In genomic region chr11:89097956-89098355, GRCh38 we compare ENCODE assay signal across 8 cellular contexts. TPM values are rescaled to one million over a fixed set of nuclear protein-coding genes. Genes with fewer than 3 reads are reported as not detected.
DNase-seq lines count a peak whose midpoint lies in the region; ATAC-seq and TF ChIP-seq lines count a peak whose summit lies in the region.
"Not testable (repeated sequence)": the region's sequence is repeated elsewhere in the genome, so short reads cannot be mapped to it uniquely, and the experiment has no call there.
"Had no signal": no experiment of that assay in that cellular context is flagged by ENCODE, and none has a peak within 500 bp of the region (broad histone marks: within the 10 kb centered on the region; RNA-seq: fewer than 3 reads in every experiment).

No MANE protein-coding gene starts in this region.

- H3K36me3 Mint-ChIP-seq in activated naive CD4-positive, alpha-beta T cell treated with anti-CD3 and anti-CD28 coated beads for 36 hours (ENCODE audit: low read depth); naive thymus-derived CD4-positive, alpha-beta T cell: not testable (repeated sequence)

- H3K27me3 ChIP-seq in naive thymus-derived CD4-positive, alpha-beta T cell (ENCODE audit: control insufficient read depth in 2 of 2, insufficient read depth in 2 of 2, low read length in 2 of 2), result not testable (repeated sequence)

- H3K27me3 Mint-ChIP-seq in activated naive CD4-positive, alpha-beta T cell treated with anti-CD3 and anti-CD28 coated beads for 36 hours (ENCODE audit: low read depth); naive thymus-derived CD4-positive, alpha-beta T cell: not testable (repeated sequence)

- not testable (repeated sequence) for H3K9me3 Mint-ChIP-seq in activated naive CD4-positive, alpha-beta T cell treated with anti-CD3 and anti-CD28 coated beads for 36 hours; naive thymus-derived CD4-positive, alpha-beta T cell

- H3K4me3 ChIP-seq in GM12865 (ENCODE audit: low read depth, low read length); naive thymus-derived CD4-positive, alpha-beta T cell (ENCODE audit: low read length): not testable (repeated sequence)

- H3K9me3 ChIP-seq in naive thymus-derived CD4-positive, alpha-beta T cell (ENCODE audit: control insufficient read depth in 2 of 3, low read length in 3 of 3), result not testable (repeated sequence)

- DNase-seq in GM12865 (ENCODE audit: low read depth) (peak; percentile 9), NCI-H526 treated with DMSO at 0.1 percent for 48 hours (lab: John Stamatoyannopoulos, UW) (peak; percentile 51), fibroblast of the conjunctiva (ENCODE audit: low read depth) (peak; percentile 3)
- peak; percentile 4 for DNase-seq in activated naive CD4-positive, alpha-beta T cell treated with anti-CD3 and anti-CD28 coated beads for 36 hours
- DNase-seq in naive thymus-derived CD4-positive, alpha-beta T cell, result peak in 6 of 9 donors; percentile 6 to 28 (median 22)

- H3K4me1 ChIP-seq in naive thymus-derived CD4-positive, alpha-beta T cell (ENCODE audit: control insufficient read depth in 2 of 2, insufficient read depth in 2 of 2, low read length in 2 of 2), result not testable (repeated sequence)

- H3K27ac ChIP-seq in naive thymus-derived CD4-positive, alpha-beta T cell (ENCODE audit: low read depth, low read length), result not testable (repeated sequence)

- H3K27ac Mint-ChIP-seq in activated naive CD4-positive, alpha-beta T cell treated with anti-CD3 and anti-CD28 coated beads for 36 hours; naive thymus-derived CD4-positive, alpha-beta T cell: not testable (repeated sequence)

- intact Hi-C loops in activated naive CD4-positive, alpha-beta T cell treated with anti-CD3 and anti-CD28 coated beads for 36 hours (cut with micrococcal nuclease), result loop anchor here (1.0 to 5.0 kb wide), 3 partner anchors 307 to 1014 kb away; no protein-coding TSS in a partner anchor
- intact Hi-C loops in naive thymus-derived CD4-positive, alpha-beta T cell (cut with micrococcal nuclease), result loop anchor here in 1 of 2 donors (10.0 kb wide), 1 partner anchor 1743 kb away; no protein-coding TSS in a partner anchor

- not testable (repeated sequence) for H3K4me3 Mint-ChIP-seq in activated naive CD4-positive, alpha-beta T cell treated with anti-CD3 and anti-CD28 coated beads for 36 hours; naive thymus-derived CD4-positive, alpha-beta T cell

- CTCF ChIA-PET in activated naive CD4-positive, alpha-beta T cell treated with anti-CD3 and anti-CD28 coated beads for 36 hours (lab: Charles Lee), result interaction anchor here (0.6 kb wide), 1 partner anchor 1491 kb away, joined by 8 read pairs; no protein-coding TSS in a partner anchor
- CTCF ChIA-PET in naive thymus-derived CD4-positive, alpha-beta T cell (lab: Charles Lee), result not testable (repeated sequence)

- not testable (repeated sequence) for H3K4me1 Mint-ChIP-seq in activated naive CD4-positive, alpha-beta T cell treated with anti-CD3 and anti-CD28 coated beads for 36 hours (ENCODE audit: low read depth); naive thymus-derived CD4-positive, alpha-beta T cell

- H3K36me3 ChIP-seq in naive thymus-derived CD4-positive, alpha-beta T cell (ENCODE audit: control insufficient read depth in 2 of 3, insufficient read depth in 3 of 3, low read length in 3 of 3), result not testable (repeated sequence)

- ATAC-seq in GM21528 (IDR thresholded peaks at IDR 0.05; ENCODE audit: low FRiP score, unreplicated experiment), result peak; percentile 88
- ATAC-seq in HG03280 (IDR thresholded peaks at IDR 0.05; ENCODE audit: unreplicated experiment), result peak; percentile 76
- ATAC-seq in naive thymus-derived CD4-positive, alpha-beta T cell, result peak; percentile 68

- POLR2A ChIA-PET in naive thymus-derived CD4-positive, alpha-beta T cell (lab: Charles Lee), result not testable (repeated sequence)

- peak; percentile 62 for TF ChIP-seq CTCF in GM12865 (IDR thresholded peaks at IDR 0.05; ENCODE audit: insufficient read depth, low read depth, low read length, missing control alignments)

RNA-seq across cellular contexts. Expression of gene GRM5, which starts 32.2 kb away (rescaled TPM):
- not detected for total RNA-seq in activated naive CD4-positive, alpha-beta T cell treated with anti-CD3 and anti-CD28 coated beads for 36 hours
- total RNA-seq in naive thymus-derived CD4-positive, alpha-beta T cell, result not detected
- not detected for polyA plus RNA-seq in naive thymus-derived CD4-positive, alpha-beta T cell
- total RNA-seq: vagina had no signal
